10 cellular contexts compared by ENCODE assay signal in the genomic region with DNA sequence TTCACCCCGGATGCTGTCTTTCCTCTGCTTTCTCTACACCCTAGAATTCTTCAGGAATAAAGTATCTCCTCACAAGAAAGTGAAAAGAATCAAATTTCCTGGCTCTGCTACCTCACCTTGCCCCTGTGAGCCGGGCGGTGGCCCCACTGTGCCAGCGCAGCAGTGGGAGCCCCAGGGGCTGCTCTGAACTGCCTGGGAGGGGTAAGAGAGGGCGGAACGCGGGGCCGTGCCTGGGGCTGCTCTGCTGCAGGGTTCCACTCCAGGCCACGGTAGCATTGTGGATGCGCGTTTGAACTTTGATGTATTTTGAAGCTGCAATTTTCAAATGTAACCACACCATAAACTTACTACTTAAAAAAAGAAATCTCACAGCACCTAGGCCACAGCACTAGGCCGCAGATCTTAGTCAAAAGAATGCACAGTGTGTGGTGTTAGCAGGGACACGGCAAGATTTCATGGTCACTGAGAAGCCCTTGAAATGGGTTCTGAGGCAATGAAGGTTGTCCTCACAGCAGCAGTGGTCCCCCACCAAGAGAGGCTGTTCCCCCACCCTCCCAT.
"Had no signal": no experiment of that assay in that cellular context is flagged by ENCODE, and none has a peak within 500 bp of the region (broad histone marks: within the 10 kb centered on the region; RNA-seq: fewer than 3 reads in every experiment).

No MANE protein-coding gene starts in this region.

- H3K4me1 ChIP-seq: uterus had no signal

- H3K27ac ChIP-seq: tibial nerve, uterus had no signal

- H3K27ac Mint-ChIP-seq: stimulated activated naive B cell treated with anti-CD40 and anti-IgM and Interleukin-4, amounts not matched to agents 10 μg/mL and 1 μg/mL and 100 μg/mL, for 72 hours had no signal

- H3K9me3 ChIP-seq: tibial nerve, uterus had no signal

- H3K27me3 Mint-ChIP-seq: stimulated activated naive B cell treated with anti-CD40 and anti-IgM and Interleukin-4, amounts not matched to agents 10 μg/mL and 1 μg/mL and 100 μg/mL, for 72 hours had no signal

- ATAC-seq: activated T-cell treated with anti-CD3 and anti-CD28 coated beads, Interleukin-2, amount 50 U/mL, for 72 hours; esophagus mucosa; stimulated activated naive B cell treated with anti-CD40 and anti-IgM and Interleukin-4, amounts not matched to agents 10 μg/mL and 1 μg/mL and 100 μg/mL, for 72 hours had no signal

- DNase-seq: activated CD4-positive, alpha-beta T cell treated with anti-CD3 and anti-CD28 coated beads for 1 hour; activated CD4-positive, alpha-beta T cell treated with anti-CD3 and anti-CD28 coated beads, Interleukin-2, amount 50 U/mL, for 4 hours; activated gamma-delta T cell treated with Interleukin-2 at 50 U/mL for 16 hours; activated T-cell treated with anti-CD3 and anti-CD28 coated beads, Interleukin-2, amount 50 U/mL, for 72 hours; nucleus accumbens; stimulated activated naive B cell treated with anti-CD40 and anti-IgM and Interleukin-4, amounts not matched to agents 10 μg/mL and 1 μg/mL and 100 μg/mL, for 72 hours; substantia nigra; uterus had no signal

- H3K36me3 ChIP-seq: tibial nerve, uterus had no signal

- H3K36me3 Mint-ChIP-seq: stimulated activated naive B cell treated with anti-CD40 and anti-IgM and Interleukin-4, amounts not matched to agents 10 μg/mL and 1 μg/mL and 100 μg/mL, for 72 hours had no signal

- H3K4me3 ChIP-seq: tibial nerve, uterus had no signal

- H3K4me3 Mint-ChIP-seq: stimulated activated naive B cell treated with anti-CD40 and anti-IgM and Interleukin-4, amounts not matched to agents 10 μg/mL and 1 μg/mL and 100 μg/mL, for 72 hours had no signal

- H3K9me3 Mint-ChIP-seq: activated T-cell treated with anti-CD3 and anti-CD28 coated beads, Interleukin-2, amount 50 U/mL, for 72 hours; stimulated activated naive B cell treated with anti-CD40 and anti-IgM and Interleukin-4, amounts not matched to agents 10 μg/mL and 1 μg/mL and 100 μg/mL, for 72 hours had no signal

- H3K27me3 ChIP-seq: tibial nerve, uterus had no signal
